Comparison of ENCODE assay signal across 18 cellular contexts in the genomic region with DNA sequence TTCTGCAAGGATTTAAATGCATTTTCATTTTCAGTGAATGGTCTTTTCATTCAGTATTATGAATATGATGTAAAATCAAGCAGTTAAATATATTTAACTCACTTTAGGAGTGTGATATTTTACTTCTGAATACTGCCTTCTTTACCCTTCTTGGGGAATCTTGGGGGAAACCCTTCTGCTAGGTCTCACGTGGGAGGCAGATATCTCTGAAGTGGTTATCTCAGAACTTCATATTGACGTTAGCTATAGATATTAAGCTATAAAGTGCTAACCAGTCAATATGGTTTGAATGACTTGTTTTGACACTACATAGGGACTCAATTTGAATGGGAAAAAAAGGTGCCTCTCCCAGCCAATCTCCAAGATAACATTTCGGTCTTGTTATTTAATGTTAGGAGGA. TPM values are rescaled to one million over a fixed set of nuclear protein-coding genes. Genes with fewer than 3 reads are reported as not detected.
DNase-seq lines count a peak whose midpoint lies in the region; ATAC-seq lines count a peak whose summit lies in the region.
"Had no signal": no experiment of that assay in that cellular context is flagged by ENCODE, and none has a peak within 500 bp of the region (broad histone marks: within the 10 kb centered on the region; RNA-seq: fewer than 3 reads in every experiment).

No MANE protein-coding gene starts in this region.

- peaks cover 54% of the 10 kb centered on the region for H3K36me3 Mint-ChIP-seq in activated T-cell treated with anti-CD3 and anti-CD28 coated beads, Interleukin-2, amount 50 U/mL, for 4 hours (ENCODE audit: insufficient read depth)
- peaks cover 4% of the 10 kb centered on the region for H3K36me3 Mint-ChIP-seq in IgD-negative memory B cell
- H3K36me3 Mint-ChIP-seq in activated naive CD8-positive, alpha-beta T cell treated with anti-CD3 and anti-CD28 coated beads, Interleukin-2, amount 10 ng/mL, durations not matched to agents 7 days and 5 days: peaks cover 35% of the 10 kb centered on the region

- H3K27me3 Mint-ChIP-seq in activated T-cell treated with anti-CD3 and anti-CD28 coated beads, Interleukin-2, amount 50 U/mL, for 4 hours (ENCODE audit: low read depth): no peaks in the 10 kb centered on the region
- no peaks in the 10 kb centered on the region for H3K27me3 Mint-ChIP-seq in IgD-negative memory B cell
- no peaks in the 10 kb centered on the region for H3K27me3 Mint-ChIP-seq in activated naive CD8-positive, alpha-beta T cell treated with anti-CD3 and anti-CD28 coated beads, Interleukin-2, amount 10 ng/mL, durations not matched to agents 7 days and 5 days

- no peaks in the 10 kb centered on the region for H3K9me3 Mint-ChIP-seq in activated T-cell treated with anti-CD3 and anti-CD28 coated beads, Interleukin-2, amount 50 U/mL, for 4 hours
- H3K9me3 Mint-ChIP-seq in IgD-negative memory B cell: peaks cover 0 to 2% (median 2%) of the 10 kb centered on the region in 3 donors
- H3K9me3 Mint-ChIP-seq in activated naive CD8-positive, alpha-beta T cell treated with anti-CD3 and anti-CD28 coated beads, Interleukin-2, amount 10 ng/mL, durations not matched to agents 7 days and 5 days: peaks cover 3% of the 10 kb centered on the region
- H3K9me3 Mint-ChIP-seq: CD14-positive monocyte had no signal

- DNase-seq in activated T-cell treated with anti-CD3 and anti-CD28 coated beads, Interleukin-2, amount 50 U/mL, for 4 hours: no peak
- DNase-seq in activated T-cell treated with anti-CD3 and anti-CD28 coated beads for 4 hours (no peak), C1 segment of cervical spinal cord (lab: John Stamatoyannopoulos, UW) (no peak)
- DNase-seq in activated naive CD8-positive, alpha-beta T cell treated with anti-CD3 and anti-CD28 coated beads, Interleukin-2, amount 10 ng/mL, durations not matched to agents 7 days and 5 days: no peak
- no peak for DNase-seq in stimulated activated naive CD8-positive, alpha-beta T cell treated with anti-CD3 and anti-CD28 coated beads, Interleukin-15, Interleukin-2, amounts not matched to agents 100 U/mL and 50 U/mL, for 24 hours
- no peak for DNase-seq in central memory CD4-positive, alpha-beta T cell
- DNase-seq: foreskin melanocyte, IMR-90, left colon, midbrain, MV-4-11, NCI-H2029 treated with DMSO at 0.1 percent for 48 hours, NCI-H446 treated with DMSO at 0.1 percent for 48 hours, thyroid gland had no signal

- peak overlapping the region; percentile 50 for H3K4me3 Mint-ChIP-seq in activated T-cell treated with anti-CD3 and anti-CD28 coated beads, Interleukin-2, amount 50 U/mL, for 4 hours
- peak overlapping the region in 2 of 4 donors; percentile 1 to 3 for H3K4me3 Mint-ChIP-seq in IgD-negative memory B cell
- H3K4me3 Mint-ChIP-seq in activated naive CD8-positive, alpha-beta T cell treated with anti-CD3 and anti-CD28 coated beads, Interleukin-2, amount 10 ng/mL, durations not matched to agents 7 days and 5 days: no peak overlapping the region
- H3K4me3 Mint-ChIP-seq: CD14-positive monocyte had no signal

- POLR2A ChIA-PET in activated naive CD8-positive, alpha-beta T cell treated with anti-CD3 and anti-CD28 coated beads, Interleukin-2, amount 10 ng/mL, durations not matched to agents 7 days and 5 days (lab: Charles Lee): no interaction called here

- peak; percentile 84 to 88 for ATAC-seq in activated T-cell treated with anti-CD3 and anti-CD28 coated beads, Interleukin-2, amount 50 U/mL, for 4 hours
- peak; percentile 36 for ATAC-seq in activated naive CD8-positive, alpha-beta T cell treated with anti-CD3 and anti-CD28 coated beads, Interleukin-2, amount 10 ng/mL, durations not matched to agents 7 days and 5 days (ENCODE audit: low read depth)
- ATAC-seq in stimulated activated naive CD8-positive, alpha-beta T cell treated with anti-CD3 and anti-CD28 coated beads, Interleukin-15, Interleukin-2, amounts not matched to agents 100 U/mL and 50 U/mL, for 24 hours: peak; percentile 89
- ATAC-seq in HG03571 (IDR thresholded peaks at IDR 0.05; ENCODE audit: unreplicated experiment): no peak
- ATAC-seq: left colon, Right ventricle myocardium inferior had no signal

- H3K4me1 Mint-ChIP-seq in activated T-cell treated with anti-CD3 and anti-CD28 coated beads, Interleukin-2, amount 50 U/mL, for 4 hours (ENCODE audit: low read depth): peaks cover 54% of the 10 kb centered on the region
- peaks cover 38 to 59% (median 40%) of the 10 kb centered on the region in 3 donors for H3K4me1 Mint-ChIP-seq in IgD-negative memory B cell
- peaks cover 28% of the 10 kb centered on the region for H3K4me1 Mint-ChIP-seq in activated naive CD8-positive, alpha-beta T cell treated with anti-CD3 and anti-CD28 coated beads, Interleukin-2, amount 10 ng/mL, durations not matched to agents 7 days and 5 days

- peak overlapping the region in 2 of 3 donors; percentile 3 to 63 for H3K27ac Mint-ChIP-seq in IgD-negative memory B cell
- no peak overlapping the region for H3K27ac Mint-ChIP-seq in activated naive CD8-positive, alpha-beta T cell treated with anti-CD3 and anti-CD28 coated beads, Interleukin-2, amount 10 ng/mL, durations not matched to agents 7 days and 5 days
- H3K27ac Mint-ChIP-seq: CD14-positive monocyte had no signal

RNA-seq across cellular contexts. Expression of a gene that starts 9.8 kb away (rescaled TPM):
- 10 to 100 TPM; 75.5 to 92.2 (median 78.1) TPM for total RNA-seq in activated T-cell treated with anti-CD3 and anti-CD28 coated beads, Interleukin-2, amount 50 U/mL, for 4 hours
- 64.7 TPM for polyA plus RNA-seq in IgD-negative memory B cell
- total RNA-seq in activated naive CD8-positive, alpha-beta T cell treated with anti-CD3 and anti-CD28 coated beads, Interleukin-2, amount 10 ng/mL, durations not matched to agents 7 days and 5 days: 10 to 100 TPM; 27.9 to 28.8 TPM
